In the genomic region with DNA sequence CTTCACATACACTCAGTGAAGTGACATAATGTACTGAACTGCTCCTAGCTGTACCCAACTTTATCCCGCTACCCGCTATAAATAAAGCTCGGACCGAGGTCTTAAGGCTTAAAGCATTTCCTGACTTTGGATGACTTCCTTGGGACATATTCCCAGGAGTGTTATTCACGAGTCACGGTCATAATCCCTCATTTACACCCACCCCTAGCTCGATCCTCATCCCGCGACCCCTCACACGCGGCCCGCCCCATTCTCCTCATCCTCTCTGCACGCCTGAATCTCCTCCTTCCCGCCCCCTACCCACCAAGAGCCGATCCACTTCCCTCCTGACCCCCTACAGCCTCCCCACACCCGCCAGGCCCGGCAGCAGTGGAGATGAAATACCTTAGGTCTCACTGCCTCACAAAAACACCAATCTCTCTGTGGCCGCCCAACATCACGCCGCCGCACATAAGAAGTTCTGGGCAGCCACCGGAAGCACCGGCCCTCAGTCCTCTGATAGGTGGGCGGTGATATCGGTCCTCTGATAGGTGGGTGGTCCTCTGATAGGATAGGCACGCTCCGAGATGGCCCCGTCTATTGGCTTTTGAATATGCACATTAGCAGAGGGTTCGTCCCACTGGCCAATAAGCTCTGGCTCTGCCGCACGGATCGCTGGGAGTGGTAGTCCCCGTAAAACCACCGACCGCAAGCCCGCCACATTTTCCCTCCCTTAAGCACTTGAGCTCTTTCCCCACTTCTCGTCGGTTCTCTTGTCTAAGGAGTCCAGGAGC, we compare ENCODE assay signal across 1 cellular context.
TF ChIP-seq lines count a peak whose summit lies in the region.

A gene with protein sequence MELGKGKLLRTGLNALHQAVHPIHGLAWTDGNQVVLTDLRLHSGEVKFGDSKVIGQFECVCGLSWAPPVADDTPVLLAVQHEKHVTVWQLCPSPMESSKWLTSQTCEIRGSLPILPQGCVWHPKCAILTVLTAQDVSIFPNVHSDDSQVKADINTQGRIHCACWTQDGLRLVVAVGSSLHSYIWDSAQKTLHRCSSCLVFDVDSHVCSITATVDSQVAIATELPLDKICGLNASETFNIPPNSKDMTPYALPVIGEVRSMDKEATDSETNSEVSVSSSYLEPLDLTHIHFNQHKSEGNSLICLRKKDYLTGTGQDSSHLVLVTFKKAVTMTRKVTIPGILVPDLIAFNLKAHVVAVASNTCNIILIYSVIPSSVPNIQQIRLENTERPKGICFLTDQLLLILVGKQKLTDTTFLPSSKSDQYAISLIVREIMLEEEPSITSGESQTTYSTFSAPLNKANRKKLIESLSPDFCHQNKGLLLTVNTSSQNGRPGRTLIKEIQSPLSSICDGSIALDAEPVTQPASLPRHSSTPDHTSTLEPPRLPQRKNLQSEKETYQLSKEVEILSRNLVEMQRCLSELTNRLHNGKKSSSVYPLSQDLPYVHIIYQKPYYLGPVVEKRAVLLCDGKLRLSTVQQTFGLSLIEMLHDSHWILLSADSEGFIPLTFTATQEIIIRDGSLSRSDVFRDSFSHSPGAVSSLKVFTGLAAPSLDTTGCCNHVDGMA (minus strand): TSS at position 462 of the 773 bp plus-strand sequence. CDS start 7,897 bp downstream, outside the sequence.

TF ChIP-seq in K562, 482 proteins besides CTCF, POLR2A, EP300 and RAD21 (continued from another document):
- TF ChIP-seq, protein P1, sequence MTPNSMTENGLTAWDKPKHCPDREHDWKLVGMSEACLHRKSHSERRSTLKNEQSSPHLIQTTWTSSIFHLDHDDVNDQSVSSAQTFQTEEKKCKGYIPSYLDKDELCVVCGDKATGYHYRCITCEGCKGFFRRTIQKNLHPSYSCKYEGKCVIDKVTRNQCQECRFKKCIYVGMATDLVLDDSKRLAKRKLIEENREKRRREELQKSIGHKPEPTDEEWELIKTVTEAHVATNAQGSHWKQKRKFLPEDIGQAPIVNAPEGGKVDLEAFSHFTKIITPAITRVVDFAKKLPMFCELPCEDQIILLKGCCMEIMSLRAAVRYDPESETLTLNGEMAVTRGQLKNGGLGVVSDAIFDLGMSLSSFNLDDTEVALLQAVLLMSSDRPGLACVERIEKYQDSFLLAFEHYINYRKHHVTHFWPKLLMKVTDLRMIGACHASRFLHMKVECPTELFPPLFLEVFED (CRISPR knock-in tag; conservative IDR thresholded peaks at IDR 0.05), result peak; percentile 85; the same call in 1 of the 2 replicates
- TF ChIP-seq MAFG (tag; conservative IDR thresholded peaks at IDR 0.05) (no peak), ZNF324 (CRISPR knock-in tag; IDR thresholded peaks at IDR 0.05) (no peak), RFX5 (IDR thresholded peaks at IDR 0.05; ENCODE audit: low read depth, low read length) (no peak), ATF7 (IDR thresholded peaks at IDR 0.05) (peak; percentile 70; the same call in 1 of the 2 replicates), COPS2 (conservative IDR thresholded peaks at IDR 0.05) (no peak), ZNF77 (CRISPR knock-in tag; IDR thresholded peaks at IDR 0.05) (no peak), ESRRB (CRISPR knock-in tag; IDR thresholded peaks at IDR 0.05; ENCODE audit: borderline replicate concordance) (no peak), EZH2 (IDR thresholded peaks at IDR 0.05; ENCODE audit: borderline replicate concordance, low read depth, low read length) (no peak), ZNF408 (CRISPR knock-in tag; IDR thresholded peaks at IDR 0.05; ENCODE audit: low read depth) (no peak), PTRF (tag; IDR thresholded peaks at IDR 0.05) (no peak), STAT5B (CRISPR knock-in tag; IDR thresholded peaks at IDR 0.05) (no peak), SRSF9 (IDR thresholded peaks at IDR 0.05; ENCODE audit: borderline replicate concordance, low read depth, low read length) (no peak), TBP (optimal IDR thresholded peaks at IDR 0.05; ENCODE audit: low read depth, low read length) (peak; percentile 87), CBFB (CRISPR knock-in tag; IDR thresholded peaks at IDR 0.05) (0 out of 2 replicates have a peak, but pooled peaks have one; percentile 80), NFYB (IDR thresholded peaks at IDR 0.05; ENCODE audit: extremely low read depth, insufficient read length) (peak; percentile 98)
